Comparison of ENCODE assay signal across 14 cellular contexts in genomic region chr4:123017636-123018390, GRCh38.
DNase-seq lines count a peak whose midpoint lies in the region; ATAC-seq and TF ChIP-seq lines count a peak whose summit lies in the region.
"Had no signal": no experiment of that assay in that cellular context is flagged by ENCODE, and none has a peak within 500 bp of the region (broad histone marks: within the 10 kb centered on the region; RNA-seq: fewer than 3 reads in every experiment).

No MANE protein-coding gene starts in this region.

- TF ChIP-seq POLR2A in stomach (IDR thresholded peaks at IDR 0.05), result no peak
- no peak for TF ChIP-seq POLR2A in erythroblast (IDR thresholded peaks at IDR 0.05; ENCODE audit: low read length)

- DNase-seq in EH (ENCODE audit: low read depth) (peak; percentile 89), SK-N-MC (ENCODE audit: low read depth, low spot score) (no peak), fibroblast of mammary gland (ENCODE audit: low read depth) (peak; percentile 51), renal cortical epithelial cell (ENCODE audit: low read depth) (peak; percentile 80), stomach (no peak), erythroblast (lab: John Stamatoyannopoulos, UW) (no peak), cerebellum (ENCODE audit: low spot score) (no peak)
- DNase-seq: activated CD4-positive, alpha-beta memory T cell treated with anti-CD3 and anti-CD28 coated beads, Interleukin-2, amount 10 ng/mL, durations not matched to agents 7 days and 5 days; activated naive CD4-positive, alpha-beta T cell treated with Interleukin-2 at 50 U/mL for 16 hours; H9; NCI-H1436; substantia nigra had no signal

- H3K4me3 ChIP-seq in SK-N-MC (peak overlapping the region; percentile 47), fibroblast of mammary gland (ENCODE audit: control insufficient read depth, low read depth, low read length) (no peak overlapping the region), stomach (no peak overlapping the region)
- H3K4me3 ChIP-seq: right atrium auricular region had no signal

- WGBS in stomach, 5 donors, result 67 to 89% (median 75%) methylated on average over 3 of the region's 3 CpGs

- intact Hi-C loops in stomach (cut with DNase I; ENCODE audit: low total_unique reads), result no loop called here

- H3K27me3 ChIP-seq in stomach, result no peaks in the 10 kb centered on the region
- H3K27me3 ChIP-seq: right atrium auricular region had no signal

- no peak for TF ChIP-seq EP300 in stomach (IDR thresholded peaks at IDR 0.05)

- H3K27ac ChIP-seq in SK-N-MC (peak overlapping the region; percentile 89), stomach (no peak overlapping the region)
- H3K27ac ChIP-seq: right atrium auricular region had no signal

- H3K9me3 ChIP-seq in SK-N-MC (ENCODE audit: low read depth, low read length) (no peaks in the 10 kb centered on the region), stomach (no peaks in the 10 kb centered on the region)
- H3K9me3 ChIP-seq: right atrium auricular region had no signal

- H3K4me1 ChIP-seq in stomach, result peaks cover 0 to 6% (median 0%) of the 10 kb centered on the region in 4 donors
- H3K4me1 ChIP-seq: right atrium auricular region had no signal

- H3K9ac ChIP-seq in SK-N-MC (ENCODE audit: insufficient read length), result no peak overlapping the region

- H3K36me3 ChIP-seq in SK-N-MC (ENCODE audit: insufficient read depth, low read length) (peaks cover 3% of the 10 kb centered on the region; the same call in 1 of the 2 replicates), stomach (peaks cover 0 to 3% (median 0%) of the 10 kb centered on the region in 4 donors)
- H3K36me3 ChIP-seq: right atrium auricular region had no signal

- no peak for TF ChIP-seq CTCF in fibroblast of mammary gland (conservative IDR thresholded peaks at IDR 0.05; ENCODE audit: control insufficient read depth, insufficient read depth, low read depth, low read length)
- TF ChIP-seq CTCF in stomach (IDR thresholded peaks at IDR 0.05), result no peak

- no peak for ATAC-seq in HG02571 (IDR thresholded peaks at IDR 0.05; ENCODE audit: unreplicated experiment)

Comparison
In these comparisons a context has a peak if more than half of its experiments do, and no peak if none do; other contexts are left out.
1. DNase-seq: peak in EH (single experiment), fibroblast of mammary gland (single experiment) and renal cortical epithelial cell (single experiment); none in SK-N-MC (single experiment), stomach (single experiment), erythroblast (0 of 2) and cerebellum (single experiment).